Comparison of ENCODE assay signal across 8 cellular contexts in genomic region chr17:66727634-66728570, GRCh38.
A peak's percentile ranks its signal among the peaks of the same experiment; 100 is the strongest.
DNase-seq lines count a peak whose midpoint lies in the region; ATAC-seq, FAIRE-seq and TF ChIP-seq lines count a peak whose summit lies in the region.

No MANE protein-coding gene starts in this region.

- intact Hi-C loops in esophagus squamous epithelium (cut with DNase I): no loop called here
- intact Hi-C loops in natural killer cell (cut with micrococcal nuclease): no loop called here

- TF ChIP-seq POLR2A in esophagus squamous epithelium (IDR thresholded peaks at IDR 0.05): no peak

- ATAC-seq in HG03442 (IDR thresholded peaks at IDR 0.05; ENCODE audit: unreplicated experiment) (peak; percentile 69), natural killer cell (peak in 2 of 3 donors; percentile 49 to 80)
- ATAC-seq in activated CD8-positive, alpha-beta T cell treated with anti-CD3 and anti-CD28 coated beads, Interleukin-2, amount 10 ng/mL, durations not matched to agents 7 days and 5 days: peak; percentile 81

- no peak overlapping the region for H3K4me3 ChIP-seq in esophagus squamous epithelium

- FAIRE-seq in urothelium cell line (lab: Jason Lieb, UNC): no peak

- CTCF ChIA-PET in activated CD8-positive, alpha-beta T cell treated with anti-CD3 and anti-CD28 coated beads, Interleukin-2, amount 10 ng/mL, durations not matched to agents 7 days and 5 days (lab: Charles Lee): interaction anchor here (0.8 to 1.3 kb wide), 16 partner anchors 9 to 429 kb away, joined by 3 to 6 read pairs (median 3); no protein-coding TSS in a partner anchor

- H3K9me3 Mint-ChIP-seq in activated CD8-positive, alpha-beta T cell treated with anti-CD3 and anti-CD28 coated beads, Interleukin-2, amount 10 ng/mL, durations not matched to agents 7 days and 5 days (ENCODE audit: insufficient read depth): no peaks in the 10 kb centered on the region
- H3K9me3 Mint-ChIP-seq in natural killer cell: no peaks in the 10 kb centered on the region

- peak; percentile 67 for DNase-seq in activated CD8-positive, alpha-beta memory T cell treated with anti-CD3 and anti-CD28 coated beads for 24 hours
- DNase-seq in activated CD8-positive, alpha-beta memory T cell treated with anti-CD3 and anti-CD28 coated beads, Interleukin-2, amount 50 U/mL, for 48 hours: no peak
- peak; percentile 39 for DNase-seq in NCI-H526 treated with DMSO at 0.1 percent for 48 hours (lab: John Stamatoyannopoulos, UW)
- DNase-seq in activated CD8-positive, alpha-beta T cell treated with anti-CD3 and anti-CD28 coated beads, Interleukin-2, amount 10 ng/mL, durations not matched to agents 7 days and 5 days: peak; percentile 67
- no peak for DNase-seq in esophagus squamous epithelium (lab: John Stamatoyannopoulos, UW)
- DNase-seq in natural killer cell: no peak
- DNase-seq in urothelium cell line (ENCODE audit: low spot score): peak; percentile 72

- H3K36me3 Mint-ChIP-seq in activated CD8-positive, alpha-beta T cell treated with anti-CD3 and anti-CD28 coated beads, Interleukin-2, amount 10 ng/mL, durations not matched to agents 7 days and 5 days (ENCODE audit: low read depth): peaks cover 11% of the 10 kb centered on the region
- H3K36me3 Mint-ChIP-seq in natural killer cell: no peaks in the 10 kb centered on the region

- H3K27ac Mint-ChIP-seq in activated CD8-positive, alpha-beta T cell treated with anti-CD3 and anti-CD28 coated beads, Interleukin-2, amount 10 ng/mL, durations not matched to agents 7 days and 5 days: peak overlapping the region; percentile 46
- no peak overlapping the region for H3K27ac Mint-ChIP-seq in natural killer cell

- 31 to 59% methylated on average over 9 to 12 of the region's 17 CpGs for WGBS in esophagus squamous epithelium, 2 donors

- TF ChIP-seq CTCF in esophagus squamous epithelium (IDR thresholded peaks at IDR 0.05): peak in 5 of 6 experiments; percentile 37 to 69 (median 48)
- TF ChIP-seq CTCF in natural killer cell (IDR thresholded peaks at IDR 0.05): no peak

- peaks cover 10 to 46% (median 14%) of the 10 kb centered on the region in 3 donors for H3K4me1 ChIP-seq in esophagus squamous epithelium

- H3K27me3 ChIP-seq in esophagus squamous epithelium: no peaks in the 10 kb centered on the region

- no peaks in the 10 kb centered on the region for H3K27me3 Mint-ChIP-seq in activated CD8-positive, alpha-beta T cell treated with anti-CD3 and anti-CD28 coated beads, Interleukin-2, amount 10 ng/mL, durations not matched to agents 7 days and 5 days (ENCODE audit: low read depth)
- no peaks in the 10 kb centered on the region for H3K27me3 Mint-ChIP-seq in natural killer cell (ENCODE audit: low read depth in 2 of 2)

- POLR2A ChIA-PET in activated CD8-positive, alpha-beta T cell treated with anti-CD3 and anti-CD28 coated beads, Interleukin-2, amount 10 ng/mL, durations not matched to agents 7 days and 5 days (lab: Charles Lee): interaction anchor here (0.6 to 1.0 kb wide), 3 partner anchors 16 to 353 kb away, joined by 3 read pairs; no protein-coding TSS in a partner anchor

- H3K36me3 ChIP-seq in esophagus squamous epithelium: no peaks in the 10 kb centered on the region

- H3K4me1 Mint-ChIP-seq in activated CD8-positive, alpha-beta T cell treated with anti-CD3 and anti-CD28 coated beads, Interleukin-2, amount 10 ng/mL, durations not matched to agents 7 days and 5 days (ENCODE audit: low read depth): peaks cover 15% of the 10 kb centered on the region
- H3K4me1 Mint-ChIP-seq in natural killer cell: peaks cover 8 to 12% of the 10 kb centered on the region in 2 donors

- no peaks in the 10 kb centered on the region for H3K9me3 ChIP-seq in esophagus squamous epithelium

- no peak overlapping the region for H3K27ac ChIP-seq in esophagus squamous epithelium

- H3K4me3 Mint-ChIP-seq in activated CD8-positive, alpha-beta T cell treated with anti-CD3 and anti-CD28 coated beads, Interleukin-2, amount 10 ng/mL, durations not matched to agents 7 days and 5 days: no peak overlapping the region
- H3K4me3 Mint-ChIP-seq in natural killer cell: no peak overlapping the region

Comparison
In these comparisons a context has a peak if more than half of its experiments do, and no peak if none do; other contexts are left out.
1. DNase-seq: peak in activated CD8-positive, alpha-beta memory T cell treated with anti-CD3 and anti-CD28 coated beads for 24 hours (single experiment), NCI-H526 treated with DMSO at 0.1 percent for 48 hours (single experiment), activated CD8-positive, alpha-beta T cell treated with anti-CD3 and anti-CD28 coated beads, Interleukin-2, amount 10 ng/mL, durations not matched to agents 7 days and 5 days (single experiment) and urothelium cell line (single experiment); none in activated CD8-positive, alpha-beta memory T cell treated with anti-CD3 and anti-CD28 coated beads, Interleukin-2, amount 50 U/mL, for 48 hours (single experiment), esophagus squamous epithelium (single experiment) and natural killer cell (single experiment).
2. Peak in every context shown above with its lines, with median percentiles within 50 percentile points of each other: ATAC-seq.